In the genomic region with DNA sequence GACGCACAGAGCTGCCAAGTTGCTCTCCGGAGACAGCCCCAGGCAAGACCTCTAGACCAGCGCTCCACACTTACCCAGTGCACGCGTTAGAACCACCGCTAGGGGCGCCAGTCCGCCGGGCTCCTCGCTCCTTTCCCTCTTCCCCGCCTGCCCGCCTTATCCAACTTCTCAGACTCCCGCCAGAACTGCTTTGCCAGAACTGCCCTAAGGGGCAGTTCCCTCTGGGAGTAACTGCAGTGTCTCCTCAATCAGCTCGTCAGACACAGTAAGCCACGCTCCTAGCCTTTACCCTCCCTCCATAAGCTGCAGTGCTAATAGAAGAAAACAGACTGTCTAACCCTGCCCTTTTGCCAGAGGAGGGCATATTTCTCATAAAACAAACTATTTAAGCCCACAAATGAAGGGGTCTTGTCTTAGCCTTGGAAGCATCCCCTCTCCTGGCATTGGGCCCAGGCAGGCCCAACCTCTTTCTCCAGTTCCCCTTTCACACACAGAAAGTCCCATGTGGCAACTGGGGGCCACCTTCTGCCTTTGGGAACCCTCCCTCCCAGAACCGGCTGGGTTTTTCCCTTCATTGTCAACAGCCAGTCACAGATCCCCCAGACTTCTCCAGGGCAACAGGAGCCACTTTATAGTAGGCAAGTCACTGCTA, we compare ENCODE assay signal across 1 cellular context.
TF ChIP-seq lines count a peak whose summit lies in the region.

No MANE protein-coding gene starts in this region.

TF ChIP-seq in SK-N-SH, 30 proteins besides CTCF, POLR2A, EP300 and RAD21 (continued from another document):
- TF ChIP-seq, protein P1, sequence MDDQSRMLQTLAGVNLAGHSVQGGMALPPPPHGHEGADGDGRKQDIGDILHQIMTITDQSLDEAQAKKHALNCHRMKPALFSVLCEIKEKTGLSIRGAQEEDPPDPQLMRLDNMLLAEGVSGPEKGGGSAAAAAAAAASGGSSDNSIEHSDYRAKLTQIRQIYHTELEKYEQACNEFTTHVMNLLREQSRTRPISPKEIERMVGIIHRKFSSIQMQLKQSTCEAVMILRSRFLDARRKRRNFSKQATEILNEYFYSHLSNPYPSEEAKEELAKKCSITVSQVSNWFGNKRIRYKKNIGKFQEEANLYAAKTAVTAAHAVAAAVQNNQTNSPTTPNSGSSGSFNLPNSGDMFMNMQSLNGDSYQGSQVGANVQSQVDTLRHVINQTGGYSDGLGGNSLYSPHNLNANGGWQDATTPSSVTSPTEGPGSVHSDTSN (IDR thresholded peaks at IDR 0.05), result no peak
- TF ChIP-seq GATA2 (CRISPR knock-in tag; IDR thresholded peaks at IDR 0.05) (no peak), FOSL2 (IDR thresholded peaks at IDR 0.05; ENCODE audit: borderline replicate concordance, low read depth) (no peak), JUND (IDR thresholded peaks at IDR 0.05) (no peak), RXRA (IDR thresholded peaks at IDR 0.05; ENCODE audit: borderline replicate concordance, low read depth) (no peak), YY1 (IDR thresholded peaks at IDR 0.05; ENCODE audit: low read depth) (no peak), EZH2phosphoT487 (IDR thresholded peaks at IDR 0.05; ENCODE audit: borderline replicate concordance, low read depth) (no peak), ZBTB33 (IDR thresholded peaks at IDR 0.05; ENCODE audit: borderline replicate concordance, low read depth) (no peak), IRF3 (IDR thresholded peaks at IDR 0.05; ENCODE audit: low read depth, low read length) (no peak), USF1 (IDR thresholded peaks at IDR 0.05; ENCODE audit: borderline replicate concordance, low read depth) (no peak), TCF12 (IDR thresholded peaks at IDR 0.05) (no peak), NFIC (IDR thresholded peaks at IDR 0.05; ENCODE audit: borderline replicate concordance) (peak; percentile 48; the same call in 1 of the 2 replicates), FOXJ3 (CRISPR knock-in tag; IDR thresholded peaks at IDR 0.05) (no peak), SMC3 (IDR thresholded peaks at IDR 0.05; ENCODE audit: low read depth, low read length) (peak; percentile 39), REST (IDR thresholded peaks at IDR 0.05; ENCODE audit: low read depth, low read length) (no peak), MAX (IDR thresholded peaks at IDR 0.05; ENCODE audit: low read depth) (peak; percentile 81), MEF2A (IDR thresholded peaks at IDR 0.05; ENCODE audit: borderline replicate concordance, low read depth) (no peak), RCOR1 (IDR thresholded peaks at IDR 0.05; ENCODE audit: low read length) (no peak), SIN3A (IDR thresholded peaks at IDR 0.05; ENCODE audit: borderline replicate concordance, low read depth, low read length) (peak; percentile 72; the same call in 1 of the 2 replicates), FOXM1 (IDR thresholded peaks at IDR 0.05; ENCODE audit: low read depth) (no peak)
